ENCODE assay signal across 25 cellular contexts in the genomic region with DNA sequence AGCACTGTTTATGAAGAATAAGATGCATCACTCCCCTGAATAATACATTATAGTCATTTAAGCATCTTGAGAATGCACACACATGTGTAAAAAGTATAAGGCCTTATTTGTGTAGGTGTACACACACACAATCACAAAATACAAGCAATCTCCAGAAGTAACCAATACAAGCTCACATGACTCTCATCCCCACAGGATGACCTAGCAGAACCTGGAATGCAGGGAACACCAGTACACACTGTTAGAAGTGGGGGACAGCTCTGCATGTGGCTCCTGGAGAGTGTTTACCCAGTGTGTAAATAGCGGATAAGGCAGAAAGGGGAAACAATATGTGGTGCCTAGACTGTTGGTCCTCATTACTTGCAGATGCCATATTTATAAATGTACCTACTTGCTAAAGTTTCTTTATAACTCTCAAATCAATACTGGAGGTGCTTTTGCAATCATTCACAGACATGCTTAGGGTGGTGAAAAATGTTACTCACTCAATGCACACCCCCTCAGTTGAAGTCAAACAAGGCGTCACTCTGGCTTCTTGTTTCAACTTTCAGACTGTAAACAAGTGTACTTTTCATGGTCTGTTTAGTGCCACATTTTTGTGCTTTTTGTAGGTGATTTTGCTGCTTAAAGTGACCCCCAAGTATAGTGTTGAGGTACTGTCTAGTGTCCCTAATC.
"Had no signal": no experiment of that assay in that cellular context is flagged by ENCODE, and none has a peak within 500 bp of the region (broad histone marks: within the 10 kb centered on the region; RNA-seq: fewer than 3 reads in every experiment).

No MANE protein-coding gene starts in this region.

- H3K9me3 ChIP-seq: esophagus muscularis mucosa, gastrocnemius medialis, lower lobe of right lung, prostate gland, right atrium auricular region, thyroid gland had no signal

- DNase-seq: activated CD4-positive, alpha-beta T cell treated with anti-CD3 and anti-CD28 coated beads for 1 hour; activated CD4-positive, alpha-beta T cell treated with anti-CD3 and anti-CD28 coated beads, Interleukin-2, amount 50 U/mL, for 4 hours; activated CD8-positive, alpha-beta memory T cell treated with anti-CD3 and anti-CD28 coated beads for 24 hours; activated CD8-positive, alpha-beta memory T cell treated with anti-CD3 and anti-CD28 coated beads, Interleukin-2, amount 50 U/mL, for 4 hours; activated effector memory CD4-positive, alpha-beta T cell treated with Interleukin-2 at 50 U/mL for 16 hours; activated naive CD4-positive, alpha-beta T cell treated with anti-CD3 and anti-CD28 coated beads for 36 hours; activated T-cell treated with anti-CD3 and anti-CD28 coated beads, Interleukin-2, amount 50 U/mL, for 24 hours; amygdala; caudate nucleus; dermis blood vessel endothelial cell; effector memory CD4-positive, alpha-beta T cell; gastrocnemius medialis; hypothalamus; islet precursor cell; lower lobe of right lung; naive B cell; stimulated activated CD4-positive, alpha-beta T cell treated with anti-CD3 and anti-CD28 coated beads, Interleukin-12 subunit alpha, Interleukin-12 subunit beta, amount 100 ng/mL, for 4 hours; stimulated activated CD4-positive, alpha-beta T cell treated with anti-CD3 and anti-CD28 coated beads, Interleukin-4, amount 100 ng/mL, for 4 hours; substantia nigra; T-helper 1 cell; thyroid gland had no signal

- H3K4me3 ChIP-seq: esophagus muscularis mucosa, gastrocnemius medialis, lower lobe of right lung, prostate gland, right atrium auricular region, thyroid gland had no signal

- FAIRE-seq: TTC549 had no signal

- H3K4me1 ChIP-seq: esophagus muscularis mucosa, gastrocnemius medialis, lower lobe of right lung, prostate gland, right atrium auricular region, thyroid gland had no signal

- H3K27me3 ChIP-seq: esophagus muscularis mucosa, right atrium auricular region, thyroid gland had no signal

- H3K27ac ChIP-seq: esophagus muscularis mucosa, gastrocnemius medialis, lower lobe of right lung, prostate gland, right atrium auricular region, thyroid gland had no signal

- ATAC-seq: gastrocnemius medialis, lower lobe of right lung had no signal

- H3K36me3 ChIP-seq: esophagus muscularis mucosa, gastrocnemius medialis, lower lobe of right lung, prostate gland, right atrium auricular region, thyroid gland had no signal
